In genomic region chr14:64387232-64387737, GRCh38 we compare ENCODE assay signal across 8 cellular contexts. TPM values are rescaled to one million over a fixed set of nuclear protein-coding genes. Genes with fewer than 3 reads are reported as not detected.
DNase-seq lines count a peak whose midpoint lies in the region; ATAC-seq and TF ChIP-seq lines count a peak whose summit lies in the region.

No MANE protein-coding gene starts in this region.

- no peak overlapping the region for H2BK15ac ChIP-seq in mesendoderm (replicated peaks; ENCODE audit: low read depth)

- H4K5ac ChIP-seq in mesendoderm (ENCODE audit: low read length): no peak overlapping the region

- H3K79me1 ChIP-seq in mesendoderm (ENCODE audit: low read length): peaks cover 3% of the 10 kb centered on the region

- H4K8ac ChIP-seq in mesendoderm (ENCODE audit: low read depth, low read length): no peak overlapping the region

- POLR2A ChIA-PET in Panc1 (lab: Charles Lee): interaction anchor here (0.6 to 1.1 kb wide), 5 partner anchors 11 to 698 kb away, joined by 3 to 7 read pairs (median 4); no protein-coding TSS in a partner anchor

- intact Hi-C loops in Panc1 (cut with micrococcal nuclease; ENCODE audit: unreplicated experiment): no loop called here

- peak overlapping the region; percentile 29 for H3K18ac ChIP-seq in mesendoderm (ENCODE audit: low read length)

- H2BK120ac ChIP-seq in mesendoderm (ENCODE audit: low read depth, low read length): no peak overlapping the region

- no peak overlapping the region for H2AK5ac ChIP-seq in mesendoderm (ENCODE audit: low read length)

- peaks cover 3% of the 10 kb centered on the region; the same call in 1 of the 2 replicates for H3K4me1 ChIP-seq in Panc1 (ENCODE audit: control insufficient read depth, insufficient read depth, low read length)
- H3K4me1 ChIP-seq in mesendoderm (ENCODE audit: control insufficient read depth, low read depth, low read length): peaks cover 7% of the 10 kb centered on the region
- H3K4me1 ChIP-seq in urinary bladder (ENCODE audit: insufficient read depth): peaks cover 1% of the 10 kb centered on the region

- WGBS in mesendoderm (ENCODE audit: extremely low coverage, insufficient coverage, low lambda C conversion rate): no CpG with 5 or more reads among the region's 25 CpGs
- WGBS in urinary bladder: 2% methylated on average over 25 of the region's 25 CpGs

- CTCF ChIA-PET in Panc1 (lab: Charles Lee): interaction anchor here (0.8 kb wide), 1 partner anchor 43 kb away, joined by 3 read pairs; no protein-coding TSS in a partner anchor

- no peak for TF ChIP-seq CTCF in Panc1 (IDR thresholded peaks at IDR 0.05)

- BruUV-seq in Panc1 (replicated peaks; lab: Mats Ljungman, UMichigan): TSS peak; percentile 95

- ATAC-seq in HG03039 (IDR thresholded peaks at IDR 0.05; ENCODE audit: unreplicated experiment) (peak; percentile 6), Panc1 (peak; percentile 46)

- H3K4ac ChIP-seq in mesendoderm (ENCODE audit: low read depth, low read length): peak overlapping the region; percentile 74

- peaks cover 23% of the 10 kb centered on the region for H3K79me2 ChIP-seq in mesendoderm (ENCODE audit: control insufficient read depth, insufficient read depth, low read length)

- H3K9ac ChIP-seq in mesendoderm (ENCODE audit: low read length): peak overlapping the region; percentile 85

- in situ Hi-C loops in Panc1 (cut with HindIII; ENCODE audit: low pct_unique_long_range_greater_than_20kb, low sequenced_read_pairs): no loop called here

- H3K36me3 ChIP-seq in Panc1 (ENCODE audit: control insufficient read depth, insufficient read depth, low read length) (no peaks in the 10 kb centered on the region; the same call in 1 of the 2 replicates), mesendoderm (ENCODE audit: control insufficient read depth, insufficient read depth, low read length) (no peaks in the 10 kb centered on the region), urinary bladder (ENCODE audit: insufficient read depth) (no peaks in the 10 kb centered on the region)

- H3K4me2 ChIP-seq in mesendoderm (ENCODE audit: low read length): peak overlapping the region; percentile 32

- H3K56ac ChIP-seq in mesendoderm (ENCODE audit: low read length): peak overlapping the region; percentile 95

- no peaks in the 10 kb centered on the region for H3K9me3 ChIP-seq in Panc1 (ENCODE audit: control insufficient read depth, insufficient read depth, low read depth, low read length)

- no peak overlapping the region for H2BK5ac ChIP-seq in mesendoderm (ENCODE audit: low read length)

- DNase-seq in NOMO-1 (lab: John Stamatoyannopoulos, UW; ENCODE audit: unreplicated experiment in 2 of 2): peak; percentile 10 to 27
- DNase-seq in NOMO-1 treated with dmso at 0.1 percent for 144 hours (lab: John Stamatoyannopoulos, UW; ENCODE audit: unreplicated experiment): no peak
- DNase-seq in Panc1 (ENCODE audit: low read depth, low spot score): no peak
- peak; percentile 44 for DNase-seq in dermis blood vessel endothelial cell
- DNase-seq in mesendoderm: peak; percentile 57
- DNase-seq in NK-92 treated with Interleukin-12 subunit alpha and Interleukin-12 subunit beta, amount 100 ng/mL, for 24 hours (lab: John Stamatoyannopoulos, UW): no peak

- peak overlapping the region; percentile 79 for H3K27ac ChIP-seq in Panc1 (ENCODE audit: low read length)
- H3K27ac ChIP-seq in mesendoderm (ENCODE audit: low read depth, low read length): peak overlapping the region; percentile 65
- H3K27ac ChIP-seq in urinary bladder (ENCODE audit: low read depth): peak overlapping the region; percentile 76

- H3K27me3 ChIP-seq in Panc1 (ENCODE audit: control insufficient read depth, insufficient read depth, low read length) (no peaks in the 10 kb centered on the region), mesendoderm (ENCODE audit: insufficient read depth, low read length, poor library complexity) (no peaks in the 10 kb centered on the region)

- peak overlapping the region; percentile 80 to 95 for H3K4me3 ChIP-seq in Panc1 (ENCODE audit: low read depth in 2 of 2, low read length in 2 of 2)
- peak overlapping the region; percentile 55 for H3K4me3 ChIP-seq in mesendoderm (ENCODE audit: low read length)
- H3K4me3 ChIP-seq in urinary bladder (ENCODE audit: low read depth, low read length): peak overlapping the region; percentile 54

- peak overlapping the region; percentile 3 for H3K23ac ChIP-seq in mesendoderm (ENCODE audit: low read length)

RNA-seq across cellular contexts. Expression of gene MTHFD1, which starts 0.9 kb away (rescaled TPM):
- 141 TPM for total RNA-seq in Panc1 (2021; ENCODE audit: unreplicated experiment)
- polyA plus RNA-seq in Panc1 (2012; ENCODE audit: insufficient read length): 55.9 TPM
- 39.8 and 112 TPM in 2 replicates for total RNA-seq in dermis blood vessel endothelial cell
- polyA plus RNA-seq in mesendoderm (2013, experiment 1 of 2): 207 TPM
- 208 TPM for polyA plus RNA-seq in mesendoderm (2013, experiment 2 of 2)
- 29.4 TPM for total RNA-seq in urinary bladder
- 28.4 TPM for polyA plus RNA-seq in urinary bladder

Comparison
In these comparisons a context has a peak if more than half of its experiments do, and no peak if none do; other contexts are left out.
1. DNase-seq: peak in NOMO-1 (2 of 2), dermis blood vessel endothelial cell (single experiment) and mesendoderm (single experiment); none in NOMO-1 treated with dmso at 0.1 percent for 144 hours (single experiment), Panc1 (single experiment) and NK-92 treated with Interleukin-12 subunit alpha and Interleukin-12 subunit beta, amount 100 ng/mL, for 24 hours (single experiment).
2. Peak in every context shown above with its lines, with median percentiles within 50 percentile points of each other: H3K27ac ChIP-seq and H3K4me3 ChIP-seq.